ENCODE assay signal across 8 cellular contexts in the genomic region with DNA sequence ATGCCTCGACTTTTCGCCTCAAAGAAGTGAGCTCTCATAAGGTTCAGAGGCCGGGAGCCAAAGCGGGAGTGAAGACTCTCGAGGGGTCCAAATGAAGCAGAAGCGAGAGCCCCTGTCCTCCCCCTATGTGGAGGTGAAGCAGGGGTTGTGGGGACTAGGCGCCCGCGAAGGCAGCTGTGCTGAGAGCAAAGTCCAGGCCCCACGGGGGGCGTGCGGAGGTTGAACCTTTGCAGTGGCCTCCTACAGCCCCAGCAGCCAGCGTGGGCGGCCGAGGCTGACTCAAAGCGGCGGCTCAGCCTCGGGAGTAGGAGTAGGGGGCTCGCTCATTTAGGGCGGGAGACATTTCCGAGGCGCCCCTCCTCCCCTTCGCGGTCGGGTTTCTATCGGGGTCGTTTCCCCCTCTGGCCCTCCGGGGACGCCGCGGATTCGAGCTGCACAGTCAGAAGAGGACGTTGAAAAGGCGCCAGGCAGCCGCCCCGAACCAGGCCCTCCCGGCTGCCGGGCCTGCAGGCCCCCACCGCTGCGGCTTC. TPM values are rescaled to one million over a fixed set of nuclear protein-coding genes. Genes with fewer than 3 reads are reported as not detected.
DNase-seq lines count a peak whose midpoint lies in the region; ATAC-seq, FAIRE-seq and TF ChIP-seq lines count a peak whose summit lies in the region.

No MANE protein-coding gene starts in this region.

- H3K27me3 ChIP-seq in Peyer's patch (no peaks in the 10 kb centered on the region), dorsolateral prefrontal cortex (no peaks in the 10 kb centered on the region), testis (no peaks in the 10 kb centered on the region)

- no peaks in the 10 kb centered on the region for H3K36me3 ChIP-seq in Peyer's patch
- H3K36me3 ChIP-seq in testis (ENCODE audit: low read depth, missing control alignments), result no peaks in the 10 kb centered on the region

- peak; percentile 17 for ATAC-seq in activated CD8-positive, alpha-beta memory T cell treated with anti-CD3 and anti-CD28 coated beads, Interleukin-2, amount 10 ng/mL, durations not matched to agents 7 days and 5 days
- ATAC-seq in HG02885 (IDR thresholded peaks at IDR 0.05; ENCODE audit: poor library complexity, unreplicated experiment) (peak; percentile 43), naive B cell (ENCODE audit: low read depth in 2 of 2) (peak; percentile 2 to 3)

- intact Hi-C loops in dorsolateral prefrontal cortex (cut with DNase I), result loop anchor here (2.0 to 10.0 kb wide), 7 partner anchors 70 to 218 kb away; partner anchors contain the start of genes XPNPEP1 (in 2 of the 2) and MXI1 (in 1 of the 2)
- intact Hi-C loops in testis (cut with DNase I; ENCODE audit: low total_unique reads), result no loop called here

- TF ChIP-seq POLR2A in Peyer's patch (IDR thresholded peaks at IDR 0.05), result no peak
- no peak for TF ChIP-seq POLR2A in testis (IDR thresholded peaks at IDR 0.05)

- H3K9me3 ChIP-seq in Peyer's patch (no peaks in the 10 kb centered on the region), testis (no peaks in the 10 kb centered on the region)

- H3K4me3 Mint-ChIP-seq in activated CD8-positive, alpha-beta memory T cell treated with anti-CD3 and anti-CD28 coated beads, Interleukin-2, amount 10 ng/mL, durations not matched to agents 7 days and 5 days, result no peak overlapping the region
- H3K4me3 Mint-ChIP-seq in naive B cell, result no peak overlapping the region

- TF ChIP-seq CTCF in Peyer's patch (IDR thresholded peaks at IDR 0.05) (no peak), dorsolateral prefrontal cortex (IDR thresholded peaks at IDR 0.05 in 54 of 56, conservative IDR thresholded peaks at IDR 0.05 in 2 of 56; ENCODE audit: low read depth in 1 of 56, partially characterized antibody in 56 of 56) (no peak), testis (IDR thresholded peaks at IDR 0.05) (no peak)

- no peaks in the 10 kb centered on the region for H3K36me3 Mint-ChIP-seq in activated CD8-positive, alpha-beta memory T cell treated with anti-CD3 and anti-CD28 coated beads, Interleukin-2, amount 10 ng/mL, durations not matched to agents 7 days and 5 days
- H3K36me3 Mint-ChIP-seq in naive B cell, result no peaks in the 10 kb centered on the region

- no peak for DNase-seq in activated CD8-positive, alpha-beta memory T cell treated with anti-CD3 and anti-CD28 coated beads, Interleukin-2, amount 10 ng/mL, durations not matched to agents 7 days and 5 days
- DNase-seq in activated CD8-positive, alpha-beta memory T cell treated with anti-CD3 and anti-CD28 coated beads, Interleukin-2, amount 50 U/mL, for 48 hours, result no peak
- DNase-seq in Peyer's patch (peak in 1 of 3 donors; percentile 80), dorsolateral prefrontal cortex (peak in 4 of 10 donors; percentile 55 to 78 (median 64)), naive B cell (no peak), testis (peak; percentile 71), frontal cortex (ENCODE audit: low spot score in 2 of 2) (no peak)

- H3K4me3 ChIP-seq in Peyer's patch (peak overlapping the region; percentile 63 to 92 (median 91)), dorsolateral prefrontal cortex (peak overlapping the region; percentile 73 to 99 (median 94)), testis (peak overlapping the region; percentile 99 to 100)

- FAIRE-seq in frontal cortex (lab: Jason Lieb, UNC), result no peak

- H3K9me3 Mint-ChIP-seq in activated CD8-positive, alpha-beta memory T cell treated with anti-CD3 and anti-CD28 coated beads, Interleukin-2, amount 10 ng/mL, durations not matched to agents 7 days and 5 days (ENCODE audit: low read depth), result no peaks in the 10 kb centered on the region
- no peaks in the 10 kb centered on the region for H3K9me3 Mint-ChIP-seq in naive B cell

- H3K27ac Mint-ChIP-seq in activated CD8-positive, alpha-beta memory T cell treated with anti-CD3 and anti-CD28 coated beads, Interleukin-2, amount 10 ng/mL, durations not matched to agents 7 days and 5 days, result peak overlapping the region; percentile 71
- H3K27ac Mint-ChIP-seq in naive B cell, result peak overlapping the region in 1 of 6 donors; percentile 82

- 0 to 1% methylated on average over 10 to 31 of the region's 40 CpGs for whole genome bisulfite sequencing in testis, 2 donors

- no peaks in the 10 kb centered on the region for H3K27me3 Mint-ChIP-seq in activated CD8-positive, alpha-beta memory T cell treated with anti-CD3 and anti-CD28 coated beads, Interleukin-2, amount 10 ng/mL, durations not matched to agents 7 days and 5 days
- H3K27me3 Mint-ChIP-seq in naive B cell, result no peaks in the 10 kb centered on the region

- CTCF ChIA-PET in activated CD8-positive, alpha-beta memory T cell treated with anti-CD3 and anti-CD28 coated beads, Interleukin-2, amount 10 ng/mL, durations not matched to agents 7 days and 5 days (lab: Charles Lee), result interaction anchor here (0.7 to 6.3 kb wide), 9 partner anchors 9 to 203 kb away, joined by 3 to 32 read pairs (median 4); no protein-coding TSS in a partner anchor

- H3K4me1 ChIP-seq in Peyer's patch (peaks cover 0 to 50% (median 11%) of the 10 kb centered on the region in 4 donors), testis (peaks cover 27% of the 10 kb centered on the region)

- peaks cover 29% of the 10 kb centered on the region for H3K4me1 Mint-ChIP-seq in activated CD8-positive, alpha-beta memory T cell treated with anti-CD3 and anti-CD28 coated beads, Interleukin-2, amount 10 ng/mL, durations not matched to agents 7 days and 5 days
- H3K4me1 Mint-ChIP-seq in naive B cell, result peaks cover 26 to 47% (median 39%) of the 10 kb centered on the region in 3 donors

- H3K27ac ChIP-seq in Peyer's patch (peak overlapping the region; percentile 87 to 96 (median 91)), dorsolateral prefrontal cortex (peak overlapping the region; percentile 80 to 99 (median 97)), testis (peak overlapping the region; percentile 97 to 99)

RNA-seq across cellular contexts. Expression of gene ADD3, which starts 0.5 kb away (rescaled TPM):
- 100 to 1,000 TPM; 124 to 206 TPM for total RNA-seq in activated CD8-positive, alpha-beta memory T cell treated with anti-CD3 and anti-CD28 coated beads, Interleukin-2, amount 10 ng/mL, durations not matched to agents 7 days and 5 days
- total RNA-seq in Peyer's patch, result 100 to 1,000 TPM; 236 to 545 (median 314) TPM
- 100 to 1,000 TPM; 171 to 457 (median 267) TPM for total RNA-seq in dorsolateral prefrontal cortex
- polyA plus RNA-seq in naive B cell (ENCODE audit: low read depth in 6 of 6), result 100 to 1,000 TPM; 322 to 394 (median 366) TPM
- total RNA-seq in testis, result 100 to 1,000 TPM; 240 to 394 TPM
- 155 TPM for polyA plus RNA-seq in testis (ENCODE audit: insufficient read depth, low read depth, low replicate concordance)
- 78.7 TPM for total RNA-seq in frontal cortex
